8 cellular contexts compared by ENCODE assay signal in genomic region chr17:49789278-49789578, GRCh38. TPM values are rescaled to one million over a fixed set of nuclear protein-coding genes. Genes with fewer than 3 reads are reported as not detected.
DNase-seq lines count a peak whose midpoint lies in the region; ATAC-seq, FAIRE-seq and TF ChIP-seq lines count a peak whose summit lies in the region.

No MANE protein-coding gene starts in this region.

- H3K4me2 ChIP-seq in A549 = peak overlapping the region; percentile 90

- peak overlapping the region; percentile 82 for H3K4me3 ChIP-seq in A549
- peak overlapping the region; percentile 61 for H3K4me3 ChIP-seq in HUES6 (ENCODE audit: low read depth, low read length)
- H3K4me3 ChIP-seq in cardiac fibroblast (replicated peaks in 1 of 2; ENCODE audit: low read depth in 2 of 2, low read length in 2 of 2) = peak overlapping the region; percentile 47 to 98
- peak overlapping the region; percentile 77 to 96 for H3K4me3 ChIP-seq in mucosa of rectum (ENCODE audit: low read length in 2 of 2)

- no peak for ATAC-seq in A549

- DNase-seq in A549 (ENCODE audit: low read depth in 1 of 2, low spot score in 1 of 2) (no peak), cardiac fibroblast (ENCODE audit: low read depth in 2 of 2) (no peak), NCI-H2107 treated with DMSO at 0.1 percent for 48 hours (lab: John Stamatoyannopoulos, UW; ENCODE audit: unreplicated experiment) (no peak), D341Med (ENCODE audit: low spot score) (no peak), OCI-M1 (lab: John Stamatoyannopoulos, UW) (no peak), NCI-H187 (lab: John Stamatoyannopoulos, UW) (no peak)

- no peak for TF ChIP-seq POLR2A in A549 (IDR thresholded peaks at IDR 0.05; ENCODE audit: low read length)

- H3K4me1 ChIP-seq in A549 (peaks cover 9% of the 10 kb centered on the region), HUES6 (ENCODE audit: control insufficient read depth, insufficient read depth, low read length) (peaks cover 6% of the 10 kb centered on the region; the same call in 1 of the 2 replicates), mucosa of rectum (ENCODE audit: control insufficient read depth in 2 of 2, insufficient read depth in 2 of 2, low read length in 2 of 2) (peaks cover 13 to 15% of the 10 kb centered on the region in 2 donors)

- TF ChIP-seq CTCF in A549 (IDR thresholded peaks at IDR 0.05) (no peak), cardiac fibroblast (IDR thresholded peaks at IDR 0.05; ENCODE audit: low read depth, low read length) (no peak)

- 6% methylated on average over 15 of the region's 15 CpGs for WGBS in A549 (ENCODE audit: missing lambda C conversion rate)

- no peak for TF ChIP-seq EP300 in A549 (IDR thresholded peaks at IDR 0.05)

- H3K27me3 ChIP-seq in HUES6 (ENCODE audit: control insufficient read depth, insufficient read depth, low read length) = no peaks in the 10 kb centered on the region; the same call in 1 of the 2 replicates
- no peaks in the 10 kb centered on the region for H3K27me3 ChIP-seq in mucosa of rectum (ENCODE audit: control insufficient read depth in 2 of 2, insufficient read depth in 2 of 2, low read length in 2 of 2)

- H3K9ac ChIP-seq in HUES6 (ENCODE audit: low read length) (no peak overlapping the region), mucosa of rectum (ENCODE audit: low read depth in 1 of 2, low read length in 2 of 2) (peak overlapping the region in 1 of 2 donors; percentile 33)

- no peak for FAIRE-seq in A549 (lab: Jason Lieb, UNC)

- H3K36me3 ChIP-seq in HUES6 (ENCODE audit: control insufficient read depth, insufficient read depth, low read length) (peaks cover 27% of the 10 kb centered on the region), mucosa of rectum (ENCODE audit: control insufficient read depth in 2 of 2, insufficient read depth in 2 of 2, low read length in 2 of 2) (peaks cover 18 to 22% of the 10 kb centered on the region in 2 donors)

- no peak for TF ChIP-seq RAD21 in A549 (conservative IDR thresholded peaks at IDR 0.05 in 1 of 2, IDR thresholded peaks at IDR 0.05 in 1 of 2)

- POLR2A ChIA-PET in A549 (lab: Yijun Ruan, JAX) = interaction anchor here (1.8 to 2.6 kb wide), 3 partner anchors 10 to 81 kb away, joined by 10 to 12 read pairs (median 11); partner anchors contain the start of genes FAM117A and SLC35B1

- CTCF ChIA-PET in A549 (lab: Yijun Ruan, JAX) = interaction anchor here (1.8 to 2.0 kb wide), 2 partner anchors 81 to 219 kb away, joined by 5 to 7 read pairs; partner anchors contain the start of gene SLC35B1

- no peaks in the 10 kb centered on the region for H3K9me3 ChIP-seq in A549
- H3K9me3 ChIP-seq in HUES6 (ENCODE audit: control insufficient read depth, insufficient read depth, low read depth, low read length) = no peaks in the 10 kb centered on the region
- H3K9me3 ChIP-seq in mucosa of rectum (ENCODE audit: control insufficient read depth in 2 of 2, low read length in 2 of 2) = no peaks in the 10 kb centered on the region

- no peak overlapping the region for H3K27ac ChIP-seq in A549
- no peak overlapping the region for H3K27ac ChIP-seq in HUES6 (ENCODE audit: low read depth, low read length)
- peak overlapping the region in 1 of 2 donors; percentile 100 for H3K27ac ChIP-seq in mucosa of rectum (ENCODE audit: low read depth in 2 of 2, low read length in 2 of 2)

TF ChIP-seq in A549, 52 proteins besides CTCF, POLR2A, EP300 and RAD21:
- no peak for TF ChIP-seq CBX2 (IDR thresholded peaks at IDR 0.05; ENCODE audit: borderline replicate concordance, low read depth)
- TF ChIP-seq NR3C1 (IDR thresholded peaks at IDR 0.05) = no peak
- peak; percentile 15; the same call in 1 of the 2 replicates for TF ChIP-seq E2F6 (IDR thresholded peaks at IDR 0.05; ENCODE audit: borderline replicate concordance, low read depth)
- no peak for TF ChIP-seq HMGXB4 (CRISPR knock-in tag; IDR thresholded peaks at IDR 0.05; ENCODE audit: borderline replicate concordance)
- TF ChIP-seq TP53 (CRISPR knock-in tag; IDR thresholded peaks at IDR 0.05) = no peak
- TF ChIP-seq NPAS2 (CRISPR knock-in tag; IDR thresholded peaks at IDR 0.05; ENCODE audit: borderline replicate concordance) = no peak
- no peak for TF ChIP-seq MAFK (IDR thresholded peaks at IDR 0.05; ENCODE audit: partially characterized antibody)
- TF ChIP-seq NFE2L2 (conservative IDR thresholded peaks at IDR 0.05; ENCODE audit: low read length) = no peak

RNA-seq across cellular contexts. Expression of gene KAT7, which starts 0.7 kb away (rescaled TPM):
- polyA plus RNA-seq in A549 (2011; rRNA removed) (48.7 and 55.8 TPM in 2 replicates), A549 (2017; fragmentation: RNase III; extraction: RNeasy Plus Mini Kit Qiagen cat#74134 plus additional on column Dnase treatment) (31.2 to 33.2 TPM (median 32.5 TPM) in 3 replicates)
- 13.8 and 15.6 TPM in 2 replicates for polyA plus RNA-seq in A549 (2012; cell fraction: cytosol; rRNA removed)
- 17.3 and 25.5 TPM in 2 replicates for polyA plus RNA-seq in A549 (2012; cell fraction: nucleus; rRNA removed)
- 55.4 and 58.6 TPM in 2 replicates for polyA minus RNA-seq in A549 (2011; rRNA and poly(A)+ RNA removed)

RNA-seq across cellular contexts. Expression of gene FAM117A, which starts 25.3 kb away (rescaled TPM):
- 1.8 TPM in 2 replicates for polyA plus RNA-seq in A549 (2011; rRNA removed)
- 2.4 and 2.9 TPM in 2 replicates for polyA plus RNA-seq in A549 (2012; cell fraction: cytosol; rRNA removed)
- polyA plus RNA-seq in A549 (2012; cell fraction: nucleus; rRNA removed) = 2.2 and 2.5 TPM in 2 replicates
- polyA plus RNA-seq in A549 (2017; fragmentation: RNase III; extraction: RNeasy Plus Mini Kit Qiagen cat#74134 plus additional on column Dnase treatment) = 1.00 to 1.8 TPM (median 1.5 TPM) in 3 replicates
- polyA minus RNA-seq in A549 (2011; rRNA and poly(A)+ RNA removed) = 1.9 and 2.3 TPM in 2 replicates

RNA-seq across cellular contexts. Expression of gene TAC4, which starts 58.6 kb away (rescaled TPM):
- not detected in 2 replicates for polyA plus RNA-seq in A549 (2011; rRNA removed)
- polyA plus RNA-seq in A549 (2012; cell fraction: cytosol; rRNA removed) = not detected in 2 replicates
- not detected in 2 replicates for polyA plus RNA-seq in A549 (2012; cell fraction: nucleus; rRNA removed)
- polyA plus RNA-seq in A549 (2017; fragmentation: RNase III; extraction: RNeasy Plus Mini Kit Qiagen cat#74134 plus additional on column Dnase treatment) = not detected in 3 replicates
- polyA minus RNA-seq in A549 (2011; rRNA and poly(A)+ RNA removed) = not detected in 2 replicates
